8 cellular contexts compared by ENCODE assay signal in the genomic region with DNA sequence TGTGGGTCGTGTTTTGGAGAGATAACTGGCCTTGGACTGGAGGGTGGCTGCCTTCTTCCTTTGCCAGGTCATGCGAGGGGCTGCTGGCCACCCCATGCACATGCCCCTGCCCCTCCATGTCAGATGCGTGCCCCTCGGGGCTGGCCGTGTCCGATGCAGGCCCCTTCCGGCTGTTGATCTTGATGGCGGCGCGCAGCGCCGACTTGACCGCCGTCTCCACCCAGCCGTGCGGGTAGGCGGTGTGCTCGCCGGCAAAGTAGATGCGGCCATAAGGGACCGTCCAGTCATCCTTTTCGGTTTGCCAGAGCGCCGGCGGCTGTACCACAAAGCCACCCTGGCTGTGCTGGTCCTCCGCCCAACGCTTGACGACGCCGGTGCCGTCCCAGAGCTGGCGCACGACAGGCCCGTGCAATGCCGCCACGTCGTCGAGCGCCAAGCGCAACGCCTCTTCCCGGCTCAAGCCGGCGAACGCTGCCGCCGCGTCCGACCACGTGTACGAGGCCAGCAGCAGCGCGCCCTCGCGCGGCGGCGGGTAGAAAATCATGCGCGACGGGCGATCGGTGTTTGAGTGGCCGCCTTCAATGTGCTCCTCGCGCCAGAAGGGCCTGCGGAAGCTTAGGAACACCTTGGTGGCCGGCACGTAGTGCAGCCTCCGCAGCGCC. TPM values are rescaled to one million over a fixed set of nuclear protein-coding genes. Genes with fewer than 3 reads are reported as not detected.
DNase-seq lines count a peak whose midpoint lies in the region; ATAC-seq, FAIRE-seq and TF ChIP-seq lines count a peak whose summit lies in the region.

No MANE protein-coding gene starts in this region.

- H3K9me3 ChIP-seq in ectodermal cell (ENCODE audit: control insufficient read depth, low read length), result no peaks in the 10 kb centered on the region

- peaks cover 2% of the 10 kb centered on the region for H3K36me3 Mint-ChIP-seq in memory B cell

- DNase-seq in AG09309 (ENCODE audit: low read depth) (no peak), HUDEP-2 (lab: John Stamatoyannopoulos, UW; ENCODE audit: unreplicated experiment in 76 of 76) (peak in 72 of 76 experiments; percentile 23 to 98 (median 82)), memory B cell (ENCODE audit: low spot score in 2 of 2) (peak in 1 of 2 donors; percentile 73), GM12892 (ENCODE audit: insufficient read length) (no peak)
- peak; percentile 62 to 64 for DNase-seq in activated CD4-positive, alpha-beta T cell treated with anti-CD3 and anti-CD28 coated beads, Interleukin-2, amount 50 U/mL, for 4 hours
- peak; percentile 41 for DNase-seq in stimulated activated CD8-positive, alpha-beta memory T cell treated with anti-CD3 and anti-CD28 coated beads, Interleukin-15, amount 100 ng/mL, for 1 hour (ENCODE audit: low read depth)

- H3K4me1 Mint-ChIP-seq in memory B cell, result peaks cover 15% of the 10 kb centered on the region

- no peak overlapping the region for H3K4me3 ChIP-seq in AG09309 (ENCODE audit: control insufficient read depth, low read depth, low read length)
- H3K4me3 ChIP-seq in ectodermal cell (ENCODE audit: insufficient read depth, low read depth, low read length), result peak overlapping the region; percentile 23

- H3K36me3 ChIP-seq in ectodermal cell (ENCODE audit: control insufficient read depth, insufficient read depth, low read length), result peaks cover 3% of the 10 kb centered on the region

- H3K27ac Mint-ChIP-seq in memory B cell, result no peak overlapping the region

- ATAC-seq in memory B cell (ENCODE audit: low read depth) (peak; percentile 75), GM18511 (IDR thresholded peaks at IDR 0.05; ENCODE audit: unreplicated experiment) (no peak)

- no peak overlapping the region for H3K27ac ChIP-seq in ectodermal cell (ENCODE audit: insufficient read depth, low read depth, low read length, poor library complexity, severe bottlenecking)

- H3K27me3 Mint-ChIP-seq in memory B cell, result peaks cover 4% of the 10 kb centered on the region

- WGBS in ectodermal cell, 2 experiments, result 47 to 49% methylated on average over 71 of the region's 71 CpGs

- H3K9me3 Mint-ChIP-seq in memory B cell, result no peaks in the 10 kb centered on the region

- no peak; the same call in 1 of the 2 replicates for TF ChIP-seq POLR2A in GM12892 (IDR thresholded peaks at IDR 0.05; ENCODE audit: low read depth, low read length)

- H3K4me3 Mint-ChIP-seq in memory B cell, result peak overlapping the region; percentile 72

- H3K27me3 ChIP-seq in ectodermal cell (ENCODE audit: control insufficient read depth, insufficient read depth, low read length, poor library complexity, severe bottlenecking), result peaks cover 16% of the 10 kb centered on the region

- FAIRE-seq in GM12892 (lab: Jason Lieb, UNC), result no peak

- no peaks in the 10 kb centered on the region for H3K4me1 ChIP-seq in ectodermal cell (ENCODE audit: control insufficient read depth, insufficient read depth, low read length)

- TF ChIP-seq CTCF in AG09309 (IDR thresholded peaks at IDR 0.05; ENCODE audit: control insufficient read depth, insufficient read depth, low read depth, low read length, missing control alignments), result peak; percentile 53

RNA-seq across cellular contexts. Expression of a gene that starts 6.9 kb away (rescaled TPM):
- polyA plus RNA-seq in ectodermal cell (2013, experiment 1 of 4), result 1.3 TPM
- polyA plus RNA-seq in ectodermal cell (2013, experiment 2 of 4), result 0.62 TPM
- 0.43 TPM for polyA plus RNA-seq in ectodermal cell (2013, experiment 3 of 4)
- polyA plus RNA-seq in ectodermal cell (2013, experiment 4 of 4), result 0.61 TPM
- polyA plus RNA-seq in GM12892 (2012; ENCODE audit: missing spikeins), result 75.8 TPM

RNA-seq across cellular contexts. Expression of a gene that starts 12.3 kb away (rescaled TPM):
- polyA plus RNA-seq in ectodermal cell (2013, experiment 1 of 4), result 45.7 TPM
- 42.6 TPM for polyA plus RNA-seq in ectodermal cell (2013, experiment 2 of 4)
- 37.5 TPM for polyA plus RNA-seq in ectodermal cell (2013, experiment 3 of 4)
- polyA plus RNA-seq in ectodermal cell (2013, experiment 4 of 4), result 41.5 TPM
- 31.9 TPM for polyA plus RNA-seq in GM12892 (2012; ENCODE audit: missing spikeins)

RNA-seq across cellular contexts. Expression of a gene that starts 12.7 kb away (rescaled TPM):
- 63.7 TPM for polyA plus RNA-seq in ectodermal cell (2013, experiment 1 of 4)
- 55.4 TPM for polyA plus RNA-seq in ectodermal cell (2013, experiment 2 of 4)
- polyA plus RNA-seq in ectodermal cell (2013, experiment 3 of 4), result 42.5 TPM
- 45.5 TPM for polyA plus RNA-seq in ectodermal cell (2013, experiment 4 of 4)
- polyA plus RNA-seq in GM12892 (2012; ENCODE audit: missing spikeins), result 11.7 TPM

RNA-seq across cellular contexts. Expression of a gene that starts 22.4 kb away (rescaled TPM):
- 90.3 TPM for polyA plus RNA-seq in ectodermal cell (2013, experiment 1 of 4)
- polyA plus RNA-seq in ectodermal cell (2013, experiment 2 of 4), result 80.0 TPM
- polyA plus RNA-seq in ectodermal cell (2013, experiment 3 of 4), result 69.7 TPM
- polyA plus RNA-seq in ectodermal cell (2013, experiment 4 of 4), result 72.5 TPM
- polyA plus RNA-seq in GM12892 (2012; ENCODE audit: missing spikeins), result 38.9 TPM

RNA-seq across cellular contexts. Expression of a gene that starts 38.9 kb away (rescaled TPM):
- 404 TPM for polyA plus RNA-seq in ectodermal cell (2013, experiment 1 of 4)
- polyA plus RNA-seq in ectodermal cell (2013, experiment 2 of 4), result 396 TPM
- polyA plus RNA-seq in ectodermal cell (2013, experiment 3 of 4), result 337 TPM
- 359 TPM for polyA plus RNA-seq in ectodermal cell (2013, experiment 4 of 4)
- 44.7 TPM for polyA plus RNA-seq in GM12892 (2012; ENCODE audit: missing spikeins)

Comparison
In these comparisons a context has a peak if more than half of its experiments do, and no peak if none do; other contexts are left out.
1. DNase-seq: peak in HUDEP-2 (72 of 76), activated CD4-positive, alpha-beta T cell treated with anti-CD3 and anti-CD28 coated beads, Interleukin-2, amount 50 U/mL, for 4 hours (2 of 2) and stimulated activated CD8-positive, alpha-beta memory T cell treated with anti-CD3 and anti-CD28 coated beads, Interleukin-15, amount 100 ng/mL, for 1 hour (single experiment); none in AG09309 (single experiment) and GM12892 (single experiment).